Comparison of ENCODE assay signal across 22 cellular contexts in the genomic region with DNA sequence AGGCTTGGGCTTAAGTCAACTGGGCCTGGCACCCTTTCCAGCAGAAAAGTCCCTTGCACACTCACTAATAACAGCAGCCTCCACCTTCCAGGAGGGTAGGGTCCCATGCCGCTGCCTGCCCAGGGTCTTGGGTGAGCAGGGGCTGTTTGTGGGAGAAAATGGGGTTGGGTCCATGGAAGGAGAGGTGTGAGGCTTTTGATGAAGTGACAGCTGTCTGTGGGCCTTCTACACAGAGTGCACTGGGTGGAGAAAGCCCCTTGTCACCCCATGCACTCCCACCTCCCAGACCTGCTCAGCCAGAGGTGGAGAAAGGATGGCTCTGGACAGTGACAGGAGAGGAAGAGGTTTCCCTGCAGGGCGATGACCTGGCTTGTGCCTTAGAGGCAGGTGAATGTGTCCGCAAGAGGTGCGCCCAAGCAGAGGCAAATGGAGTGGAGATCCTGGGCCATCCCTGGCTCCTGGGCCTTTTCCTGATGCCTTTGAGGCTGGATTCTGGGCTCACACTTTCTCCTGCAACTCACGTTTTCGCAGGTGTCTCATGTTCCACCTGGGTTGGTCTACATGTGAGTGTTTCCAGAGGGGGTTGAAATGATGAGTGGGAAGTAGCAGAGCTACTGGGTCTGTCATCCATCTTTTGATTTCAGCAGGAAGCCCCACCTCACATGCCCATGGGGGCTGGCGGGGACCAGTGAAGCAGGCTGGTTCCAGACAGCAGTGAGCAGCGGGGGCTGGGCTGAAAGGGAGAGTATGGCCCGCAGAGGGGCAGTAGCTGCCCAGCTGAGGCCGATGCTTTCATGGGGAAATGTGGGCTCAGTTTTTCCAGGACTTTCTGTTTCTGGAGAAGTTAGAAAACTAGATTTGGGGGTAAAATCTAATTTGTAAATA.
DNase-seq lines count a peak whose midpoint lies in the region; ATAC-seq and TF ChIP-seq lines count a peak whose summit lies in the region.
"Had no signal": no experiment of that assay in that cellular context is flagged by ENCODE, and none has a peak within 500 bp of the region (broad histone marks: within the 10 kb centered on the region; RNA-seq: fewer than 3 reads in every experiment).

No MANE protein-coding gene starts in this region.

- H2BK5ac ChIP-seq in mesenchymal stem cell (ENCODE audit: low read depth, low read length, poor library complexity, severe bottlenecking): no peak overlapping the region

- no peak for TF ChIP-seq CTCF in heart left ventricle (IDR thresholded peaks at IDR 0.05)
- TF ChIP-seq CTCF in progenitor cell of endocrine pancreas (IDR thresholded peaks at IDR 0.05; ENCODE audit: unreplicated experiment): no peak

- no peak overlapping the region for H3K23ac ChIP-seq in mesenchymal stem cell (ENCODE audit: low read length in 2 of 2)

- H3K9ac ChIP-seq in mesenchymal stem cell (ENCODE audit: low read length): no peak overlapping the region
- H3K9ac ChIP-seq: BLaER1 treated with 17β-estradiol and CSF1 and Interleukin-3, amounts not matched to agents 10 nM and 100 nM had no signal

- H3K4me3 ChIP-seq in heart left ventricle (no peak overlapping the region), mesenchymal stem cell (ENCODE audit: insufficient read depth in 1 of 2, low read depth in 1 of 2, low read length in 2 of 2) (no peak overlapping the region)
- H3K4me3 ChIP-seq: A549; BLaER1 treated with 17β-estradiol and CSF1 and Interleukin-3, amounts not matched to agents 10 nM and 100 nM; HAP-1 had no signal

- no peaks in the 10 kb centered on the region for H3K27me3 ChIP-seq in heart left ventricle
- H3K27me3 ChIP-seq in mesenchymal stem cell (ENCODE audit: control insufficient read depth in 1 of 2, insufficient read depth in 1 of 2, low read length in 2 of 2): peaks cover 20 to 38% of the 10 kb centered on the region in 2 experiments
- H3K27me3 ChIP-seq: BE2C; BLaER1 treated with 17β-estradiol and CSF1 and Interleukin-3, amounts not matched to agents 10 nM and 100 nM had no signal

- WGBS in heart left ventricle, 4 donors: 84 to 94% (median 86%) methylated on average over 10 of the region's 10 CpGs
- WGBS in mesenchymal stem cell: 82% methylated on average over 10 of the region's 10 CpGs

- no peaks in the 10 kb centered on the region for H3K4me1 ChIP-seq in heart left ventricle
- H3K4me1 ChIP-seq in mesenchymal stem cell (ENCODE audit: control insufficient read depth, insufficient read depth, low read depth, low read length): peaks cover 2% of the 10 kb centered on the region
- H3K4me1 ChIP-seq: A549; BE2C; BLaER1 treated with 17β-estradiol and CSF1 and Interleukin-3, amounts not matched to agents 10 nM and 100 nM; HAP-1 had no signal

- no peak for TF ChIP-seq POLR2A in heart left ventricle (IDR thresholded peaks at IDR 0.05)

- no peak overlapping the region for H2BK120ac ChIP-seq in mesenchymal stem cell (ENCODE audit: low read depth, low read length)

- ATAC-seq in heart left ventricle (no peak), HG02840 (IDR thresholded peaks at IDR 0.05; ENCODE audit: low FRiP score, unreplicated experiment) (no peak)

- H2AK5ac ChIP-seq in mesenchymal stem cell (ENCODE audit: low read length, severe bottlenecking): no peak overlapping the region

- no peak overlapping the region for H2BK12ac ChIP-seq in mesenchymal stem cell (ENCODE audit: low read length in 2 of 2)

- no peak overlapping the region for H3K4ac ChIP-seq in mesenchymal stem cell (ENCODE audit: low read depth in 1 of 2, low read length in 2 of 2)

- no peak overlapping the region for H3K27ac ChIP-seq in heart left ventricle
- no peak overlapping the region for H3K27ac ChIP-seq in mesenchymal stem cell (ENCODE audit: low read length, poor library complexity, severe bottlenecking)
- H3K27ac ChIP-seq: A549; BLaER1 treated with 17β-estradiol and CSF1 and Interleukin-3, amounts not matched to agents 10 nM and 100 nM had no signal

- H2AFZ ChIP-seq in mesenchymal stem cell (ENCODE audit: low read depth, low read length): no peak overlapping the region

- intact Hi-C loops in cardiac septum (cut with DNase I) (no loop called here), heart left ventricle (cut with DNase I) (no loop called here)

- H4K91ac ChIP-seq in mesenchymal stem cell (ENCODE audit: low read length): peak overlapping the region; percentile 75

- H3K79me1 ChIP-seq in mesenchymal stem cell (replicated peaks; ENCODE audit: low read length, poor library complexity, severe bottlenecking): no peaks in the 10 kb centered on the region

- H3K14ac ChIP-seq in mesenchymal stem cell (ENCODE audit: low read length in 2 of 2): no peak overlapping the region

- H3K9me3 ChIP-seq in heart left ventricle (peaks cover 0 to 21% (median 10%) of the 10 kb centered on the region in 12 donors), mesenchymal stem cell (ENCODE audit: control insufficient read depth, low read length) (peaks cover 32% of the 10 kb centered on the region)

- H2BK15ac ChIP-seq in mesenchymal stem cell (ENCODE audit: low read depth, poor library complexity, severe bottlenecking): no peak overlapping the region

- H3K27ac Mint-ChIP-seq in progenitor cell of endocrine pancreas: peak overlapping the region; percentile 64
- H3K27ac Mint-ChIP-seq: CD14-positive monocyte; CD4-positive, alpha-beta T cell; CD8-positive, alpha-beta memory T cell; HFFc6 had no signal

- no peak overlapping the region for H3K4me2 ChIP-seq in mesenchymal stem cell (ENCODE audit: low read length, poor library complexity, severe bottlenecking)
- H3K4me2 ChIP-seq: A549; BLaER1 treated with 17β-estradiol and CSF1 and Interleukin-3, amounts not matched to agents 10 nM and 100 nM had no signal

- H3K36me3 Mint-ChIP-seq in progenitor cell of endocrine pancreas (ENCODE audit: insufficient read depth): peaks cover 4% of the 10 kb centered on the region
- H3K36me3 Mint-ChIP-seq: CD14-positive monocyte had no signal

- H4K8ac ChIP-seq in mesenchymal stem cell (ENCODE audit: low read length): no peak overlapping the region

- DNase-seq in cardiac septum (ENCODE audit: low spot score) (peak; percentile 63), heart left ventricle (no peak), mesenchymal stem cell (no peak), progenitor cell of endocrine pancreas (ENCODE audit: low spot score, unreplicated experiment) (no peak), KG1 (lab: John Stamatoyannopoulos, UW) (no peak)
- no peak for DNase-seq in stimulated activated CD4-positive, alpha-beta T cell treated with anti-CD3 and anti-CD28 coated beads, Interleukin-15, amount 100 ng/mL, for 24 hours
- DNase-seq: 8988T; ACHN; AML-193; BE2C; CD4-positive, alpha-beta T cell; CD8-positive, alpha-beta memory T cell; DMS53; DMS79 treated with DMSO at 0.1 percent for 48 hours; GF-D8; GOT3; HFFc6 had no signal

- H3K18ac ChIP-seq in mesenchymal stem cell (ENCODE audit: low read depth in 1 of 2, low read length in 2 of 2): no peak overlapping the region

- peaks cover 8% of the 10 kb centered on the region for H3K9me3 Mint-ChIP-seq in progenitor cell of endocrine pancreas (ENCODE audit: low read depth)

- no peaks in the 10 kb centered on the region for H3K4me1 Mint-ChIP-seq in progenitor cell of endocrine pancreas (ENCODE audit: low read depth)
- H3K4me1 Mint-ChIP-seq: CD14-positive monocyte; CD8-positive, alpha-beta memory T cell had no signal

- no peak overlapping the region for H3K4me3 Mint-ChIP-seq in progenitor cell of endocrine pancreas (ENCODE audit: low read depth)
- H3K4me3 Mint-ChIP-seq: CD14-positive monocyte; CD4-positive, alpha-beta T cell; CD8-positive, alpha-beta memory T cell; HFFc6 had no signal

- H3K27me3 Mint-ChIP-seq in progenitor cell of endocrine pancreas: peaks cover 14% of the 10 kb centered on the region
- H3K27me3 Mint-ChIP-seq: CD4-positive, alpha-beta T cell had no signal

- no peaks in the 10 kb centered on the region for H3K36me3 ChIP-seq in heart left ventricle
- H3K36me3 ChIP-seq in mesenchymal stem cell (ENCODE audit: control insufficient read depth in 1 of 2, insufficient read depth in 2 of 2, low read depth in 1 of 2, low read length in 2 of 2): no peaks in the 10 kb centered on the region
- H3K36me3 ChIP-seq: BE2C; BLaER1 treated with 17β-estradiol and CSF1 and Interleukin-3, amounts not matched to agents 10 nM and 100 nM; HAP-1 had no signal
